Comparison of ENCODE assay signal across 15 cellular contexts in the genomic region with DNA sequence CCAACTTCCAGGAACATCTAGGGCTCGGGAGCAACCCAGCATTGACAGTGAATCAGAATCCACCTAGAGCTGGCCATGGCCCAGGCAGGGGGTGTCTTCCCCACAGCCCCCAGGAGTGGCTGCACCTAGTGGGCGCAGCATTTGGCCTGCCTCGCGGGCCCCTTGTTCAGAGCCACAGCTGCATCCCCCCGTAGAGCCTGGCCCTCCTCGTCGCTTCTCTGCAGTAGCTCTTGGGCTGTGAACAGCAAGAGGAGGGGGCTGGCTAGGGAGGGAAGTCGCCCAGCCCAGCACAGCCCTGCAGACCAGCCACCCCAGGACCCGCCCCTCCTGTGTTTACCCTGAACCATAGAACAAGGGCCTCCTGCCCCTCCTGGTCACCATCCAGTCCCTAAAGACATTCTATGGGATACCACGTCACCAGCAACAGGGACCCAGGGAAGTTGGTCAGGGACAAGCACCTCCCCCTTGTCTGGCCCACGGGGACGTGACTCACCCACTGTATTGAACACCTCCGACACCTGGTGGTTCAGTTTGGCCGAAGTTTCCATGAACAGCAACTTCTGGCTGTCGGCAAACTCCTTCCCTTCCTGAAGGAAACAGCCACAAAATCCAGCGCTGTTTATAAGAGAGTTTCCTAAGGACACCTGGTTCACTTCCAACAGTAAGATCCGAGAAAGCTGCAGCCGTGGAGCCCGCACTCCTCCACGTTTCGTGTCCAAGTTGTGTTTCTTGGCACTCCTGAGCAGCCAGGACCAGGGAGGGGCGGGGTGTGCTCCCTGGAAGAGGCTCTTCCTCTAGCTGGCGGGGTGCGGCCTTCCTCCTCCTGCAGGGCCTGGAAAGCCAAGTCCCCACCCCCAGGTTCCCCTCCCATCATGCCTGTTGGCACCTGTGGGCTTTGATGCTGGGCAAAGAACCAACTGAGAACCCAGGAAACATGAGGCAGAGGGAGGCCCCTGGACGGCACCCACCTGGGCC. TPM values are rescaled to one million over a fixed set of nuclear protein-coding genes. Genes with fewer than 3 reads are reported as not detected.
A peak's percentile ranks its signal among the peaks of the same experiment; 100 is the strongest.
DNase-seq lines count a peak whose midpoint lies in the region; ATAC-seq and TF ChIP-seq lines count a peak whose summit lies in the region.
"Had no signal": no experiment of that assay in that cellular context is flagged by ENCODE, and none has a peak within 500 bp of the region (broad histone marks: within the 10 kb centered on the region; RNA-seq: fewer than 3 reads in every experiment).

No MANE protein-coding gene starts in this region.

- H3K27ac ChIP-seq in BLaER1 = peak overlapping the region; percentile 48
- peak overlapping the region in 3 of 4 donors; percentile 3 to 51 (median 49) for H3K27ac ChIP-seq in gastroesophageal sphincter
- no peak overlapping the region for H3K27ac ChIP-seq in neuronal stem cell (replicated peaks; ENCODE audit: low read length)
- H3K27ac ChIP-seq in dorsolateral prefrontal cortex = no peak overlapping the region
- H3K27ac ChIP-seq: A549 had no signal

- H3K4me1 ChIP-seq in BLaER1 (peaks cover 61% of the 10 kb centered on the region), gastroesophageal sphincter (peaks cover 0 to 32% (median 10%) of the 10 kb centered on the region in 3 donors), neuronal stem cell (ENCODE audit: control insufficient read depth in 2 of 2, insufficient read depth in 1 of 2, low read depth in 1 of 2, low read length in 2 of 2) (no peaks in the 10 kb centered on the region)

- H3K9me3 ChIP-seq in BLaER1 (no peaks in the 10 kb centered on the region), gastroesophageal sphincter (no peaks in the 10 kb centered on the region), neuronal stem cell (replicated peaks in 1 of 2; ENCODE audit: control insufficient read depth in 2 of 2, insufficient read depth in 1 of 2, low read depth in 1 of 2, low read length in 2 of 2) (no peaks in the 10 kb centered on the region)
- H3K9me3 ChIP-seq: A549 had no signal

- H3K9ac ChIP-seq in BLaER1 = peak overlapping the region; percentile 7; the same call in 1 of the 2 replicates
- no peak overlapping the region for H3K9ac ChIP-seq in neuronal stem cell (ENCODE audit: low read depth, low read length, poor library complexity)

- H3K14ac ChIP-seq in neuronal stem cell (ENCODE audit: low read length) = no peak overlapping the region

- no peak overlapping the region for H3K4ac ChIP-seq in neuronal stem cell (ENCODE audit: low read length)

- H2AK5ac ChIP-seq in neuronal stem cell (ENCODE audit: low read depth, low read length) = peak overlapping the region; percentile 68

- peaks cover 2% of the 10 kb centered on the region for H3K79me1 ChIP-seq in neuronal stem cell (ENCODE audit: low read depth, low read length)

- no peak overlapping the region for H2BK120ac ChIP-seq in neuronal stem cell (ENCODE audit: low read depth, low read length)

- TF ChIP-seq EP300 in gastroesophageal sphincter (IDR thresholded peaks at IDR 0.05) = no peak

- H2BK5ac ChIP-seq in neuronal stem cell (ENCODE audit: low read length) = no peak overlapping the region

- WGBS in gastroesophageal sphincter (ENCODE audit: low coverage in 1 of 2), 2 donors = 48 to 51% methylated on average over 4 to 8 of the region's 25 CpGs
- WGBS in neuronal stem cell (ENCODE audit: extremely low coverage in 2 of 2, insufficient read length in 2 of 2, insufficient replicate concordance in 1 of 2), 2 donors = no CpG with 5 or more reads among the region's 25 CpGs

- H3K23ac ChIP-seq in neuronal stem cell (ENCODE audit: low read depth, low read length, poor library complexity) = peak overlapping the region; percentile 25

- H4K91ac ChIP-seq in neuronal stem cell (ENCODE audit: low read depth, low read length, poor library complexity) = no peak overlapping the region

- H3K4me2 ChIP-seq in BLaER1 = peak overlapping the region; percentile 30
- H3K4me2 ChIP-seq in neuronal stem cell (ENCODE audit: insufficient read depth, low read length, poor library complexity, severe bottlenecking) = no peak overlapping the region
- H3K4me2 ChIP-seq: A549, smooth muscle cell had no signal

- ATAC-seq in gastroesophageal sphincter = peak; percentile 39
- ATAC-seq in HG02938 (IDR thresholded peaks at IDR 0.05; ENCODE audit: unreplicated experiment) = no peak
- ATAC-seq: A549; activated naive CD8-positive, alpha-beta T cell treated with anti-CD3 and anti-CD28 coated beads, Interleukin-2, amount 50 U/mL, for 24 hours had no signal

- H4K8ac ChIP-seq in neuronal stem cell (ENCODE audit: low read depth, low read length) = no peak overlapping the region

- TF ChIP-seq CTCF in gastroesophageal sphincter (IDR thresholded peaks at IDR 0.05) (no peak), dorsolateral prefrontal cortex (IDR thresholded peaks at IDR 0.05 in 54 of 56, conservative IDR thresholded peaks at IDR 0.05 in 2 of 56; ENCODE audit: low read depth in 1 of 56, partially characterized antibody in 56 of 56) (no peak)

- H3K18ac ChIP-seq in neuronal stem cell (ENCODE audit: low read length) = peak overlapping the region; percentile 35

- no peak for TF ChIP-seq POLR2A in gastroesophageal sphincter (IDR thresholded peaks at IDR 0.05)

- no peak overlapping the region for H2AFZ ChIP-seq in neuronal stem cell (ENCODE audit: low read length)

- H2BK12ac ChIP-seq in neuronal stem cell (ENCODE audit: low read length) = no peak overlapping the region

- intact Hi-C loops in dorsolateral prefrontal cortex (cut with DNase I) = loop anchor here in 1 of 2 donors (10.0 kb wide), 1 partner anchor 170 kb away; no protein-coding TSS in a partner anchor

- H2BK15ac ChIP-seq in neuronal stem cell (ENCODE audit: low read length) = no peak overlapping the region

- DNase-seq in SW480 (ENCODE audit: low spot score) = peak; percentile 21
- DNase-seq in neuronal stem cell (ENCODE audit: low spot score) = no peak
- DNase-seq in stimulated activated CD8-positive, alpha-beta memory T cell treated with anti-CD3 and anti-CD28 coated beads, Interleukin-4, amount 100 ng/mL, for 48 hours = no peak
- DNase-seq in dorsolateral prefrontal cortex = no peak
- no peak for DNase-seq in iPS-NIHi11 (ENCODE audit: low spot score)
- DNase-seq: activated naive CD8-positive, alpha-beta T cell treated with anti-CD3 and anti-CD28 coated beads, Interleukin-2, amount 50 U/mL, for 24 hours; CD8-positive, alpha-beta memory T cell; GF-D8; H9 had no signal

- H3K4me3 ChIP-seq in BLaER1 (no peak overlapping the region), gastroesophageal sphincter (no peak overlapping the region), neuronal stem cell (ENCODE audit: low read length in 2 of 2) (no peak overlapping the region), dorsolateral prefrontal cortex (peak overlapping the region in 1 of 59 donors; percentile 20)
- H3K4me3 ChIP-seq: A549, smooth muscle cell had no signal

- H3K27me3 ChIP-seq in BLaER1 = no peaks in the 10 kb centered on the region
- no peaks in the 10 kb centered on the region for H3K27me3 ChIP-seq in gastroesophageal sphincter
- H3K27me3 ChIP-seq in neuronal stem cell (ENCODE audit: control insufficient read depth in 3 of 3, insufficient read depth in 3 of 3, low read depth in 1 of 3, low read length in 3 of 3) = peaks cover 0 to 25% (median 0%) of the 10 kb centered on the region in 3 experiments
- no peaks in the 10 kb centered on the region for H3K27me3 ChIP-seq in dorsolateral prefrontal cortex

- H3K36me3 ChIP-seq in BLaER1 = peaks cover 67% of the 10 kb centered on the region
- no peaks in the 10 kb centered on the region for H3K36me3 ChIP-seq in gastroesophageal sphincter
- H3K36me3 ChIP-seq in neuronal stem cell (replicated peaks in 1 of 2; ENCODE audit: control insufficient read depth in 2 of 2, insufficient read depth in 2 of 2, low read length in 2 of 2) = no peaks in the 10 kb centered on the region

- peaks cover 57% of the 10 kb centered on the region; the same call in 1 of the 2 replicates for H4K20me1 ChIP-seq in BLaER1

RNA-seq across cellular contexts. Expression of a gene that starts 8.8 kb away (rescaled TPM):
- not detected for total RNA-seq in gastroesophageal sphincter
- polyA plus RNA-seq in neuronal stem cell (2013, experiment 1 of 2) = not detected
- polyA plus RNA-seq in neuronal stem cell (2013, experiment 2 of 2) = not detected
- not detected for total RNA-seq in dorsolateral prefrontal cortex
- total RNA-seq: CD8-positive, alpha-beta memory T cell; H9; smooth muscle cell; temporal lobe had no signal
- polyA plus RNA-seq: A549; CD8-positive, alpha-beta memory T cell; smooth muscle cell had no signal

RNA-seq across cellular contexts. Expression of a gene that starts 15.4 kb away (rescaled TPM):
- total RNA-seq in gastroesophageal sphincter (1 to 10 TPM in 3 of 4 donors, under 1 TPM in 1; 0.81 to 6.7 (median 3.2) TPM), dorsolateral prefrontal cortex (1 to 10 TPM in 110 of 120 experiments, under 1 TPM in 10; 0.40 to 6.6 (median 2.1) TPM)
- 0.15 TPM for polyA plus RNA-seq in neuronal stem cell (2013, experiment 1 of 2)
- polyA plus RNA-seq in neuronal stem cell (2013, experiment 2 of 2) = not detected
- total RNA-seq: CD8-positive, alpha-beta memory T cell; temporal lobe had no signal
- polyA plus RNA-seq: CD8-positive, alpha-beta memory T cell had no signal

RNA-seq across cellular contexts. Expression of a gene that starts 52.2 kb away (rescaled TPM):
- total RNA-seq in gastroesophageal sphincter = 100 to 1,000 TPM; 164 to 225 (median 179) TPM
- 30.3 TPM for polyA plus RNA-seq in neuronal stem cell (2013, experiment 1 of 2)
- polyA plus RNA-seq in neuronal stem cell (2013, experiment 2 of 2) = 33.9 TPM
- total RNA-seq in dorsolateral prefrontal cortex = 100 to 1,000 TPM in 13 of 120 experiments, 10 to 100 TPM in 107; 39.2 to 124 (median 80.4) TPM

Comparison
In these comparisons a context has a peak if more than half of its experiments do, and no peak if none do; other contexts are left out.
1. H3K27ac ChIP-seq: peak in BLaER1 (single experiment) and gastroesophageal sphincter (3 of 4); none in neuronal stem cell (single experiment) and dorsolateral prefrontal cortex (0 of 59).